ENCODE assay signal across 1 cellular context in genomic region chr2:197517150-197517549, GRCh38.
TF ChIP-seq lines count a peak whose summit lies in the region.

No MANE protein-coding gene starts in this region.

TF ChIP-seq in HEK293T, 16 proteins besides CTCF, POLR2A, EP300 and RAD21 (continued from another document):
- TF ChIP-seq PKNOX1 (IDR thresholded peaks at IDR 0.05) (peak; percentile 87), SP1 (IDR thresholded peaks at IDR 0.05) (no peak), TARDBP (IDR thresholded peaks at IDR 0.05) (no peak)
